ENCODE assay signal across 1 cellular context in the genomic region with DNA sequence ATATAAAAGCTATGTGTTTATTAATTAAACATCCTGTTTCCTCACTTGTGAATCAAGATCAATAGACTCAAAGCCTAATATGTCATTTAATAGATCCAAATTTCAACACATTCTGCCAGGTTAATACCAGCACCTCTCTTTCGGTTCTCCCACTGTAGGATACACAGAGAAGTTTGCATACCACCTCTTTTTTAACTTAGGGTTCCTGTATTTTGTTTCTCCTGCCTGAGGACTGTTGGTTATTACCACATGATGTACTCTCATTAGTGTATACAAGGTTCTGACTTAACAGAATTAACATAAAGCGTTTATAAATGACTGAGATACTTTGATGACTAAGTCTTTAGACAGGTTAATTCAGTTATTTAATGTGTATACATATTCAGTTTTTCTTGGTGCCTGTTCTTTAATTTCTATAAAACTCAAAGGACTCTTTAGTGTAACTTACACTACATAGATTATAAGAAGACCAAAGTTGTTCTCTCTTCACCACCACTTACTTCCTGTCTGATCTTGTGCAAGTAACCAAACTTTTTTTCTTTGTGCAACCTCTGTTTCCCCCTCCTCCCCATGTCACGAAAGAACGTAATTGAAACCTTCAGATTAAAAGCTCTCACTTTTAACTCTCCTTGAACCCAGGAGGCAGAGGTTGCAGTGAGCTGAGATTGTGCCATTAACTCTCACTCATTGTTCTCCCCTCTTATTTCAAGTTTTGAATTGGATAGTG.
TF ChIP-seq lines count a peak whose summit lies in the region.

No MANE protein-coding gene starts in this region.

TF ChIP-seq in IMR-90, 13 proteins besides CTCF, POLR2A, EP300 and RAD21:
- TF ChIP-seq SMC3 (IDR thresholded peaks at IDR 0.05; ENCODE audit: low read depth, low read length) = no peak
- no peak for TF ChIP-seq MAFK (IDR thresholded peaks at IDR 0.05; ENCODE audit: low read depth, low read length)
